Comparison of ENCODE assay signal across 1 cellular context in the genomic region with DNA sequence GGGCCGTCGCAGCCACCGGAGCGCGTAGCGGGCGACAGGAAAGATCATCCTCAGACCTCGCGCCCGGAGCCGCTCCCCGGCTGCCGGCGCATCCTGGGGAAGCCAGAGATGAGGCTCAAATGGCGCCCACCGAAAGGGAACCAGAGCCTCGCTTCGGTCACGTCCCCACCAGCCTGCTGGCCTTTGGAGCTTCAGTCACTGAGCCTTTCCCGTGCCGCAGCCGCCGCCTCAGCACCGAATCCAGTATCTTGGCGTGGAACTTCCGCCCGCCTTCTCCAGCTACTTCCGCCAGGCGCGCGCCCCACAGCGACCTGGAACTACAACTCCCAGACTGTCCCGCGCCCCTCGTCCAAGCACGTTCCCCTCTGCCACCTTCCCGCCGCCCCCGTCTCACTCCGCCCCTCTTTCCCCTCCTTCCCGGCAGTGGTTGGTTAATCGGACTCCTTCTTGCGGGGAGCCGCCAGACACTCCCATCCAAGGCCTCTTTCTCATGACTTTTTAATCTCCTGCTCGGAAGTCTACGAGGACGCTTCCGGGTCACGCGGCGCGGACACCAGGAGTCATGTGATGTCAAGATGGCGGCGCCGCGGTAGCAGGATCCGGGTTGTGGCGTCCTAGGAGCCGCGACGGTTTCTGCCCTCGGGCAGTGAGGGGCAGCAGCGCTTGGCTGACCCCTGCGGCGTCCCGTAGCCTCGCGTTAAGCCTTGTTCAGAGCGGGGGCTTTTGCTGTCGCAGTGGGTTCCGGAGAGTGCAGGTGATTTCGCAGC.
TF ChIP-seq lines count a peak whose summit lies in the region.

A gene with protein sequence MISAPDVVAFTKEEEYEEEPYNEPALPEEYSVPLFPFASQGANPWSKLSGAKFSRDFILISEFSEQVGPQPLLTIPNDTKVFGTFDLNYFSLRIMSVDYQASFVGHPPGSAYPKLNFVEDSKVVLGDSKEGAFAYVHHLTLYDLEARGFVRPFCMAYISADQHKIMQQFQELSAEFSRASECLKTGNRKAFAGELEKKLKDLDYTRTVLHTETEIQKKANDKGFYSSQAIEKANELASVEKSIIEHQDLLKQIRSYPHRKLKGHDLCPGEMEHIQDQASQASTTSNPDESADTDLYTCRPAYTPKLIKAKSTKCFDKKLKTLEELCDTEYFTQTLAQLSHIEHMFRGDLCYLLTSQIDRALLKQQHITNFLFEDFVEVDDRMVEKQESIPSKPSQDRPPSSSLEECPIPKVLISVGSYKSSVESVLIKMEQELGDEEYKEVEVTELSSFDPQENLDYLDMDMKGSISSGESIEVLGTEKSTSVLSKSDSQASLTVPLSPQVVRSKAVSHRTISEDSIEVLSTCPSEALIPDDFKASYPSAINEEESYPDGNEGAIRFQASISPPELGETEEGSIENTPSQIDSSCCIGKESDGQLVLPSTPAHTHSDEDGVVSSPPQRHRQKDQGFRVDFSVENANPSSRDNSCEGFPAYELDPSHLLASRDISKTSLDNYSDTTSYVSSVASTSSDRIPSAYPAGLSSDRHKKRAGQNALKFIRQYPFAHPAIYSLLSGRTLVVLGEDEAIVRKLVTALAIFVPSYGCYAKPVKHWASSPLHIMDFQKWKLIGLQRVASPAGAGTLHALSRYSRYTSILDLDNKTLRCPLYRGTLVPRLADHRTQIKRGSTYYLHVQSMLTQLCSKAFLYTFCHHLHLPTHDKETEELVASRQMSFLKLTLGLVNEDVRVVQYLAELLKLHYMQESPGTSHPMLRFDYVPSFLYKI (plus strand): TSS at position 563 of the 767 bp plus-strand sequence. CDS start 497 bp downstream, outside the sequence.
A gene with protein sequence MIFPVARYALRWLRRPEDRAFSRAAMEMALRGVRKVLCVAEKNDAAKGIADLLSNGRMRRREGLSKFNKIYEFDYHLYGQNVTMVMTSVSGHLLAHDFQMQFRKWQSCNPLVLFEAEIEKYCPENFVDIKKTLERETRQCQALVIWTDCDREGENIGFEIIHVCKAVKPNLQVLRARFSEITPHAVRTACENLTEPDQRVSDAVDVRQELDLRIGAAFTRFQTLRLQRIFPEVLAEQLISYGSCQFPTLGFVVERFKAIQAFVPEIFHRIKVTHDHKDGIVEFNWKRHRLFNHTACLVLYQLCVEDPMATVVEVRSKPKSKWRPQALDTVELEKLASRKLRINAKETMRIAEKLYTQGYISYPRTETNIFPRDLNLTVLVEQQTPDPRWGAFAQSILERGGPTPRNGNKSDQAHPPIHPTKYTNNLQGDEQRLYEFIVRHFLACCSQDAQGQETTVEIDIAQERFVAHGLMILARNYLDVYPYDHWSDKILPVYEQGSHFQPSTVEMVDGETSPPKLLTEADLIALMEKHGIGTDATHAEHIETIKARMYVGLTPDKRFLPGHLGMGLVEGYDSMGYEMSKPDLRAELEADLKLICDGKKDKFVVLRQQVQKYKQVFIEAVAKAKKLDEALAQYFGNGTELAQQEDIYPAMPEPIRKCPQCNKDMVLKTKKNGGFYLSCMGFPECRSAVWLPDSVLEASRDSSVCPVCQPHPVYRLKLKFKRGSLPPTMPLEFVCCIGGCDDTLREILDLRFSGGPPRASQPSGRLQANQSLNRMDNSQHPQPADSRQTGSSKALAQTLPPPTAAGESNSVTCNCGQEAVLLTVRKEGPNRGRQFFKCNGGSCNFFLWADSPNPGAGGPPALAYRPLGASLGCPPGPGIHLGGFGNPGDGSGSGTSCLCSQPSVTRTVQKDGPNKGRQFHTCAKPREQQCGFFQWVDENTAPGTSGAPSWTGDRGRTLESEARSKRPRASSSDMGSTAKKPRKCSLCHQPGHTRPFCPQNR (minus strand): TSS at position 264 of the 767 bp plus-strand sequence. CDS start 216 bp downstream, at position 48.

TF ChIP-seq in HepG2, 621 proteins besides CTCF, POLR2A, EP300 and RAD21 (continues in another document):
- TF ChIP-seq ZNF563 (CRISPR knock-in tag; IDR thresholded peaks at IDR 0.05): peak; percentile 81
- no peak; the same call in 1 of the 2 replicates for TF ChIP-seq ETV6 (CRISPR knock-in tag; conservative IDR thresholded peaks at IDR 0.05)
- TF ChIP-seq, protein P1, sequence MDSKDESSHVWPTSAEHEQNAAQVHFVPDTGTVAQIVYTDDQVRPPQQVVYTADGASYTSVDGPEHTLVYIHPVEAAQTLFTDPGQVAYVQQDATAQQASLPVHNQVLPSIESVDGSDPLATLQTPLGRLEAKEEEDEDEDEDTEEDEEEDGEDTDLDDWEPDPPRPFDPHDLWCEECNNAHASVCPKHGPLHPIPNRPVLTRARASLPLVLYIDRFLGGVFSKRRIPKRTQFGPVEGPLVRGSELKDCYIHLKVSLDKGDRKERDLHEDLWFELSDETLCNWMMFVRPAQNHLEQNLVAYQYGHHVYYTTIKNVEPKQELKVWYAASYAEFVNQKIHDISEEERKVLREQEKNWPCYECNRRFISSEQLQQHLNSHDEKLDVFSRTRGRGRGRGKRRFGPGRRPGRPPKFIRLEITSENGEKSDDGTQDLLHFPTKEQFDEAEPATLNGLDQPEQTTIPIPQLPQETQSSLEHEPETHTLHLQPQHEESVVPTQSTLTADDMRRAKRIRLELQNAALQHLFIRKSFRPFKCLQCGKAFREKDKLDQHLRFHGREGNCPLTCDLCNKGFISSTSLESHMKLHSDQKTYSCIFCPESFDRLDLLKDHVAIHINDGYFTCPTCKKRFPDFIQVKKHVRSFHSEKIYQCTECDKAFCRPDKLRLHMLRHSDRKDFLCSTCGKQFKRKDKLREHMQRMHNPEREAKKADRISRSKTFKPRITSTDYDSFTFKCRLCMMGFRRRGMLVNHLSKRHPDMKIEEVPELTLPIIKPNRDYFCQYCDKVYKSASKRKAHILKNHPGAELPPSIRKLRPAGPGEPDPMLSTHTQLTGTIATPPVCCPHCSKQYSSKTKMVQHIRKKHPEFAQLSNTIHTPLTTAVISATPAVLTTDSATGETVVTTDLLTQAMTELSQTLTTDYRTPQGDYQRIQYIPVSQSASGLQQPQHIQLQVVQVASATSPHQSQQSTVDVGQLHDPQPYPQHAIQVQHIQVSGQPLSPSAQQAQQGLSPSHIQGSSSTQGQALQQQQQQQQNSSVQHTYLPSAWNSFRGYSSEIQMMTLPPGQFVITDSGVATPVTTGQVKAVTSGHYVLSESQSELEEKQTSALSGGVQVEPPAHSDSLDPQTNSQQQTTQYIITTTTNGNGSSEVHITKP (CRISPR knock-in tag; IDR thresholded peaks at IDR 0.05; ENCODE audit: low read depth): no peak
- no peak; the same call in 1 of the 2 replicates for TF ChIP-seq TOPORS (CRISPR knock-in tag; IDR thresholded peaks at IDR 0.05)
- TF ChIP-seq FOXJ3 (CRISPR knock-in tag; IDR thresholded peaks at IDR 0.05; ENCODE audit: borderline replicate concordance): no peak
- TF ChIP-seq, protein P2, sequence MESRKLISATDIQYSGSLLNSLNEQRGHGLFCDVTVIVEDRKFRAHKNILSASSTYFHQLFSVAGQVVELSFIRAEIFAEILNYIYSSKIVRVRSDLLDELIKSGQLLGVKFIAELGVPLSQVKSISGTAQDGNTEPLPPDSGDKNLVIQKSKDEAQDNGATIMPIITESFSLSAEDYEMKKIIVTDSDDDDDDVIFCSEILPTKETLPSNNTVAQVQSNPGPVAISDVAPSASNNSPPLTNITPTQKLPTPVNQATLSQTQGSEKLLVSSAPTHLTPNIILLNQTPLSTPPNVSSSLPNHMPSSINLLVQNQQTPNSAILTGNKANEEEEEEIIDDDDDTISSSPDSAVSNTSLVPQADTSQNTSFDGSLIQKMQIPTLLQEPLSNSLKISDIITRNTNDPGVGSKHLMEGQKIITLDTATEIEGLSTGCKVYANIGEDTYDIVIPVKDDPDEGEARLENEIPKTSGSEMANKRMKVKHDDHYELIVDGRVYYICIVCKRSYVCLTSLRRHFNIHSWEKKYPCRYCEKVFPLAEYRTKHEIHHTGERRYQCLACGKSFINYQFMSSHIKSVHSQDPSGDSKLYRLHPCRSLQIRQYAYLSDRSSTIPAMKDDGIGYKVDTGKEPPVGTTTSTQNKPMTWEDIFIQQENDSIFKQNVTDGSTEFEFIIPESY (CRISPR knock-in tag; IDR thresholded peaks at IDR 0.05): no peak
- TF ChIP-seq ZSCAN20 (CRISPR knock-in tag; IDR thresholded peaks at IDR 0.05; ENCODE audit: borderline replicate concordance): 0 out of 2 replicates have a peak, but pooled peaks have one; percentile 22
- TF ChIP-seq, protein P3, sequence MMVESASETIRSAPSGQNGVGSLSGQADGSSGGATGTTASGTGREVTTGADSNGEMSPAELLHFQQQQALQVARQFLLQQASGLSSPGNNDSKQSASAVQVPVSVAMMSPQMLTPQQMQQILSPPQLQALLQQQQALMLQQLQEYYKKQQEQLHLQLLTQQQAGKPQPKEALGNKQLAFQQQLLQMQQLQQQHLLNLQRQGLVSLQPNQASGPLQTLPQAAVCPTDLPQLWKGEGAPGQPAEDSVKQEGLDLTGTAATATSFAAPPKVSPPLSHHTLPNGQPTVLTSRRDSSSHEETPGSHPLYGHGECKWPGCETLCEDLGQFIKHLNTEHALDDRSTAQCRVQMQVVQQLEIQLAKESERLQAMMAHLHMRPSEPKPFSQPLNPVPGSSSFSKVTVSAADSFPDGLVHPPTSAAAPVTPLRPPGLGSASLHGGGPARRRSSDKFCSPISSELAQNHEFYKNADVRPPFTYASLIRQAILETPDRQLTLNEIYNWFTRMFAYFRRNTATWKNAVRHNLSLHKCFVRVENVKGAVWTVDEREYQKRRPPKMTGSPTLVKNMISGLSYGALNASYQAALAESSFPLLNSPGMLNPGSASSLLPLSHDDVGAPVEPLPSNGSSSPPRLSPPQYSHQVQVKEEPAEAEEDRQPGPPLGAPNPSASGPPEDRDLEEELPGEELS (CRISPR knock-in tag; IDR thresholded peaks at IDR 0.05): no peak; the same call in 1 of the 2 replicates
- peak; percentile 25; the same call in 1 of the 2 replicates for TF ChIP-seq MED1 (CRISPR knock-in tag; IDR thresholded peaks at IDR 0.05)
- TF ChIP-seq, protein P4, sequence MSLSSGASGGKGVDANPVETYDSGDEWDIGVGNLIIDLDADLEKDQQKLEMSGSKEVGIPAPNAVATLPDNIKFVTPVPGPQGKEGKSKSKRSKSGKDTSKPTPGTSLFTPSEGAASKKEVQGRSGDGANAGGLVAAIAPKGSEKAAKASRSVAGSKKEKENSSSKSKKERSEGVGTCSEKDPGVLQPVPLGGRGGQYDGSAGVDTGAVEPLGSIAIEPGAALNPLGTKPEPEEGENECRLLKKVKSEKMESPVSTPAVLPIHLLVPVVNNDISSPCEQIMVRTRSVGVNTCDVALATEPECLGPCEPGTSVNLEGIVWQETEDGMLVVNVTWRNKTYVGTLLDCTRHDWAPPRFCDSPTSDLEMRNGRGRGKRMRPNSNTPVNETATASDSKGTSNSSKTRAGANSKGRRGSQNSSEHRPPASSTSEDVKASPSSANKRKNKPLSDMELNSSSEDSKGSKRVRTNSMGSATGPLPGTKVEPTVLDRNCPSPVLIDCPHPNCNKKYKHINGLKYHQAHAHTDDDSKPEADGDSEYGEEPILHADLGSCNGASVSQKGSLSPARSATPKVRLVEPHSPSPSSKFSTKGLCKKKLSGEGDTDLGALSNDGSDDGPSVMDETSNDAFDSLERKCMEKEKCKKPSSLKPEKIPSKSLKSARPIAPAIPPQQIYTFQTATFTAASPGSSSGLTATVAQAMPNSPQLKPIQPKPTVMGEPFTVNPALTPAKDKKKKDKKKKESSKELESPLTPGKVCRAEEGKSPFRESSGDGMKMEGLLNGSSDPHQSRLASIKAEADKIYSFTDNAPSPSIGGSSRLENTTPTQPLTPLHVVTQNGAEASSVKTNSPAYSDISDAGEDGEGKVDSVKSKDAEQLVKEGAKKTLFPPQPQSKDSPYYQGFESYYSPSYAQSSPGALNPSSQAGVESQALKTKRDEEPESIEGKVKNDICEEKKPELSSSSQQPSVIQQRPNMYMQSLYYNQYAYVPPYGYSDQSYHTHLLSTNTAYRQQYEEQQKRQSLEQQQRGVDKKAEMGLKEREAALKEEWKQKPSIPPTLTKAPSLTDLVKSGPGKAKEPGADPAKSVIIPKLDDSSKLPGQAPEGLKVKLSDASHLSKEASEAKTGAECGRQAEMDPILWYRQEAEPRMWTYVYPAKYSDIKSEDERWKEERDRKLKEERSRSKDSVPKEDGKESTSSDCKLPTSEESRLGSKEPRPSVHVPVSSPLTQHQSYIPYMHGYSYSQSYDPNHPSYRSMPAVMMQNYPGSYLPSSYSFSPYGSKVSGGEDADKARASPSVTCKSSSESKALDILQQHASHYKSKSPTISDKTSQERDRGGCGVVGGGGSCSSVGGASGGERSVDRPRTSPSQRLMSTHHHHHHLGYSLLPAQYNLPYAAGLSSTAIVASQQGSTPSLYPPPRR (CRISPR knock-in tag; IDR thresholded peaks at IDR 0.05; ENCODE audit: borderline replicate concordance): no peak
- no peak for TF ChIP-seq ZNF207 (IDR thresholded peaks at IDR 0.05; ENCODE audit: borderline replicate concordance)
- TF ChIP-seq SKI (IDR thresholded peaks at IDR 0.05; ENCODE audit: partially characterized antibody): peak; percentile 46
- TF ChIP-seq ZNF605 (CRISPR knock-in tag; IDR thresholded peaks at IDR 0.05): peak; percentile 46; the same call in 1 of the 2 replicates
- TF ChIP-seq, protein P5, sequence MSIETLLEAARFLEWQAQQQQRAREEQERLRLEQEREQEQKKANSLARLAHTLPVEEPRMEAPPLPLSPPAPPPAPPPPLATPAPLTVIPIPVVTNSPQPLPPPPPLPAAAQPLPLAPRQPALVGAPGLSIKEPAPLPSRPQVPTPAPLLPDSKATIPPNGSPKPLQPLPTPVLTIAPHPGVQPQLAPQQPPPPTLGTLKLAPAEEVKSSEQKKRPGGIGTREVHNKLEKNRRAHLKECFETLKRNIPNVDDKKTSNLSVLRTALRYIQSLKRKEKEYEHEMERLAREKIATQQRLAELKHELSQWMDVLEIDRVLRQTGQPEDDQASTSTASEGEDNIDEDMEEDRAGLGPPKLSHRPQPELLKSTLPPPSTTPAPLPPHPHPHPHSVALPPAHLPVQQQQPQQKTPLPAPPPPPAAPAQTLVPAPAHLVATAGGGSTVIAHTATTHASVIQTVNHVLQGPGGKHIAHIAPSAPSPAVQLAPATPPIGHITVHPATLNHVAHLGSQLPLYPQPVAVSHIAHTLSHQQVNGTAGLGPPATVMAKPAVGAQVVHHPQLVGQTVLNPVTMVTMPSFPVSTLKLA (IDR thresholded peaks at IDR 0.05): peak; percentile 72
- TF ChIP-seq NFKBIZ (CRISPR knock-in tag; IDR thresholded peaks at IDR 0.05): no peak
- TF ChIP-seq SMC3 (IDR thresholded peaks at IDR 0.05; ENCODE audit: low read length): no peak
- TF ChIP-seq ZC3H13 (CRISPR knock-in tag; IDR thresholded peaks at IDR 0.05): no peak
- TF ChIP-seq, protein P6, sequence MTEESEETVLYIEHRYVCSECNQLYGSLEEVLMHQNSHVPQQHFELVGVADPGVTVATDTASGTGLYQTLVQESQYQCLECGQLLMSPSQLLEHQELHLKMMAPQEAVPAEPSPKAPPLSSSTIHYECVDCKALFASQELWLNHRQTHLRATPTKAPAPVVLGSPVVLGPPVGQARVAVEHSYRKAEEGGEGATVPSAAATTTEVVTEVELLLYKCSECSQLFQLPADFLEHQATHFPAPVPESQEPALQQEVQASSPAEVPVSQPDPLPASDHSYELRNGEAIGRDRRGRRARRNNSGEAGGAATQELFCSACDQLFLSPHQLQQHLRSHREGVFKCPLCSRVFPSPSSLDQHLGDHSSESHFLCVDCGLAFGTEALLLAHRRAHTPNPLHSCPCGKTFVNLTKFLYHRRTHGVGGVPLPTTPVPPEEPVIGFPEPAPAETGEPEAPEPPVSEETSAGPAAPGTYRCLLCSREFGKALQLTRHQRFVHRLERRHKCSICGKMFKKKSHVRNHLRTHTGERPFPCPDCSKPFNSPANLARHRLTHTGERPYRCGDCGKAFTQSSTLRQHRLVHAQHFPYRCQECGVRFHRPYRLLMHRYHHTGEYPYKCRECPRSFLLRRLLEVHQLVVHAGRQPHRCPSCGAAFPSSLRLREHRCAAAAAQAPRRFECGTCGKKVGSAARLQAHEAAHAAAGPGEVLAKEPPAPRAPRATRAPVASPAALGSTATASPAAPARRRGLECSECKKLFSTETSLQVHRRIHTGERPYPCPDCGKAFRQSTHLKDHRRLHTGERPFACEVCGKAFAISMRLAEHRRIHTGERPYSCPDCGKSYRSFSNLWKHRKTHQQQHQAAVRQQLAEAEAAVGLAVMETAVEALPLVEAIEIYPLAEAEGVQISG (CRISPR knock-in tag; IDR thresholded peaks at IDR 0.05): peak; percentile 88
- TF ChIP-seq RFX3 (CRISPR knock-in tag; IDR thresholded peaks at IDR 0.05): no peak
- no peak for TF ChIP-seq THYN1 (CRISPR knock-in tag; IDR thresholded peaks at IDR 0.05; ENCODE audit: borderline replicate concordance, low read depth)
- no peak; the same call in 1 of the 2 replicates for TF ChIP-seq ZNF652 (CRISPR knock-in tag; IDR thresholded peaks at IDR 0.05; ENCODE audit: borderline replicate concordance, low read depth)
- peak; percentile 73 for TF ChIP-seq BHLHE40 (IDR thresholded peaks at IDR 0.05; ENCODE audit: low read length)
